In genomic region chr2:15640291-15640711, GRCh38 we compare ENCODE assay signal across 11 cellular contexts. TPM values are rescaled to one million over a fixed set of nuclear protein-coding genes. Genes with fewer than 3 reads are reported as not detected.
A peak's percentile ranks its signal among the peaks of the same experiment; 100 is the strongest.
DNase-seq lines count a peak whose midpoint lies in the region; TF ChIP-seq lines count a peak whose summit lies in the region.
"Had no signal": no experiment of that assay in that cellular context is flagged by ENCODE, and none has a peak within 500 bp of the region (broad histone marks: within the 10 kb centered on the region; RNA-seq: fewer than 3 reads in every experiment).

No MANE protein-coding gene starts in this region.

- H3F3A ChIP-seq in GM23248 (ENCODE audit: insufficient read depth) = peaks cover 18% of the 10 kb centered on the region

- no peaks in the 10 kb centered on the region for H4K20me1 ChIP-seq in GM23248 (ENCODE audit: insufficient read depth)
- no peaks in the 10 kb centered on the region for H4K20me1 ChIP-seq in fibroblast of lung (ENCODE audit: control insufficient read depth, extremely low read depth, insufficient read depth, low read length)

- no peak overlapping the region for H3K4me3 ChIP-seq in GM23248
- H3K4me3 ChIP-seq in fibroblast of lung (replicated peaks in 1 of 4; ENCODE audit: control extremely low read depth in 1 of 4, insufficient read depth in 1 of 4, low read depth in 3 of 4, low read length in 4 of 4) = no peak overlapping the region
- H3K4me3 ChIP-seq in testis = no peak overlapping the region

- no peak for TF ChIP-seq CTCF in fibroblast of lung (conservative IDR thresholded peaks at IDR 0.05 in 1 of 2, IDR thresholded peaks at IDR 0.05 in 1 of 2; ENCODE audit: low read depth in 1 of 2, low read length in 2 of 2)
- no peak for TF ChIP-seq CTCF in testis (IDR thresholded peaks at IDR 0.05)

- H3K4me1 ChIP-seq in GM23248 (ENCODE audit: insufficient read depth) (peaks cover 27% of the 10 kb centered on the region), fibroblast of lung (ENCODE audit: control insufficient read depth, extremely low read depth, insufficient read depth, low read length) (peaks cover 4% of the 10 kb centered on the region), testis (no peaks in the 10 kb centered on the region)

- TF ChIP-seq POLR2A in testis (IDR thresholded peaks at IDR 0.05) = no peak

- H3K9ac ChIP-seq in GM23248 (no peak overlapping the region), fibroblast of lung (ENCODE audit: insufficient read depth, low read length) (no peak overlapping the region)

- in situ Hi-C loops in GM23248 (cut with MboI) = loop anchor here (25.0 kb wide), 2 partner anchors 847 to 1122 kb away; no protein-coding TSS in a partner anchor

- DNase-seq in GM23248 (peak; percentile 60), NCI-H446 treated with DMSO at 0.1 percent for 48 hours (lab: John Stamatoyannopoulos, UW) (peak; percentile 18), fibroblast of lung (ENCODE audit: low read depth in 2 of 2) (peak; percentile 76 to 81), pulmonary artery endothelial cell (ENCODE audit: low read depth, low spot score) (peak; percentile 88), T1000 (lab: John Stamatoyannopoulos, UW) (no peak), testis (no peak), NCI-H774 (lab: John Stamatoyannopoulos, UW) (no peak)
- DNase-seq: activated gamma-delta T cell, endodermal cell, GOT3, NCI-H526 treated with DMSO at 0.1 percent for 48 hours had no signal

- H3K9me2 ChIP-seq in GM23248 (ENCODE audit: insufficient read depth) = no peaks in the 10 kb centered on the region

- H3K79me2 ChIP-seq in GM23248 (ENCODE audit: insufficient read depth) (no peaks in the 10 kb centered on the region), fibroblast of lung (ENCODE audit: control insufficient read depth, insufficient read depth, low read length) (no peaks in the 10 kb centered on the region)

- intact Hi-C loops in testis (cut with DNase I; ENCODE audit: low total_unique reads) = no loop called here

- WGBS in GM23248 (ENCODE audit: low coverage in 1 of 2, low lambda C conversion rate in 2 of 2, missing lambda C conversion rate in 2 of 2), 2 experiments = 63 to 69% methylated on average over 6 of the region's 6 CpGs
- 63 to 64% methylated on average over 6 of the region's 6 CpGs for WGBS in testis, 2 donors

- 0 out of 2 replicates have a peak, but pooled peaks cover 5% of the 10 kb centered on the region for H3K36me3 ChIP-seq in GM23248 (ENCODE audit: low read depth)
- no peaks in the 10 kb centered on the region for H3K36me3 ChIP-seq in fibroblast of lung (ENCODE audit: control insufficient read depth, insufficient read depth, low read length)
- no peaks in the 10 kb centered on the region for H3K36me3 ChIP-seq in testis (ENCODE audit: low read depth, missing control alignments)

- H3K9me3 ChIP-seq in GM23248 (ENCODE audit: low read depth) = no peaks in the 10 kb centered on the region
- H3K9me3 ChIP-seq in fibroblast of lung (ENCODE audit: control insufficient read depth, insufficient read depth, low read depth, low read length) = no peaks in the 10 kb centered on the region
- H3K9me3 ChIP-seq in testis = no peaks in the 10 kb centered on the region

- H3K4me2 ChIP-seq in GM23248 (ENCODE audit: unreplicated experiment) (no peak overlapping the region), fibroblast of lung (ENCODE audit: extremely low read depth, insufficient read depth, low read length) (no peak overlapping the region)

- H3K27me3 ChIP-seq in GM23248 (replicated peaks; ENCODE audit: insufficient read depth) (no peaks in the 10 kb centered on the region), fibroblast of lung (ENCODE audit: control insufficient read depth, insufficient read depth, low read length) (no peaks in the 10 kb centered on the region), testis (no peaks in the 10 kb centered on the region)

- H2AFZ ChIP-seq in GM23248 (no peak overlapping the region), fibroblast of lung (ENCODE audit: low read length) (no peak overlapping the region)

- H3K27ac ChIP-seq in GM23248 = no peak overlapping the region
- H3K27ac ChIP-seq in fibroblast of lung (ENCODE audit: insufficient read depth, low read length) = no peak overlapping the region
- no peak overlapping the region for H3K27ac ChIP-seq in testis

RNA-seq across cellular contexts. Expression of gene DDX1, which starts 48.6 kb away (rescaled TPM):
- total RNA-seq in GM23248 (2014; rRNA removed; shearing (Covaris generic)) = 72.6 and 73.0 TPM in 2 replicates
- polyA plus RNA-seq in GM23248 (2016; fragmentation: Nextera tagmentation; extraction: Ambion mirVana) = 101 TPM in 2 replicates
- 51.9 and 54.3 TPM in 2 replicates for total RNA-seq in fibroblast of lung
- polyA plus RNA-seq in fibroblast of lung = 136 and 176 TPM in 2 replicates
- polyA plus RNA-seq in fibroblast of lung (2012) = 105 and 118 TPM in 2 replicates
- 5.7 and 7.9 TPM in 2 replicates for polyA minus RNA-seq in fibroblast of lung (ENCODE audit: low replicate concordance)
- total RNA-seq in pulmonary artery endothelial cell = 88.5 and 99.0 TPM in 2 replicates
- total RNA-seq in testis = 10 to 100 TPM; 65.0 to 66.9 TPM
- polyA plus RNA-seq in testis (ENCODE audit: insufficient read depth, low read depth, low replicate concordance) = 60.4 TPM

Comparison
In these comparisons a context has a peak if more than half of its experiments do, and no peak if none do; other contexts are left out.
1. DNase-seq: peak in GM23248 (single experiment), NCI-H446 treated with DMSO at 0.1 percent for 48 hours (single experiment), fibroblast of lung (2 of 2) and pulmonary artery endothelial cell (single experiment); none in T1000 (single experiment), testis (single experiment) and NCI-H774 (single experiment).